Comparison of ENCODE assay signal across 1 cellular context in genomic region chr1:14435368-14436023, GRCh38.
TF ChIP-seq lines count a peak whose summit lies in the region.

No MANE protein-coding gene starts in this region.

TF ChIP-seq in K562, 482 proteins besides CTCF, POLR2A, EP300 and RAD21 (continued from another document and continues in another):
- TF ChIP-seq, protein P1, sequence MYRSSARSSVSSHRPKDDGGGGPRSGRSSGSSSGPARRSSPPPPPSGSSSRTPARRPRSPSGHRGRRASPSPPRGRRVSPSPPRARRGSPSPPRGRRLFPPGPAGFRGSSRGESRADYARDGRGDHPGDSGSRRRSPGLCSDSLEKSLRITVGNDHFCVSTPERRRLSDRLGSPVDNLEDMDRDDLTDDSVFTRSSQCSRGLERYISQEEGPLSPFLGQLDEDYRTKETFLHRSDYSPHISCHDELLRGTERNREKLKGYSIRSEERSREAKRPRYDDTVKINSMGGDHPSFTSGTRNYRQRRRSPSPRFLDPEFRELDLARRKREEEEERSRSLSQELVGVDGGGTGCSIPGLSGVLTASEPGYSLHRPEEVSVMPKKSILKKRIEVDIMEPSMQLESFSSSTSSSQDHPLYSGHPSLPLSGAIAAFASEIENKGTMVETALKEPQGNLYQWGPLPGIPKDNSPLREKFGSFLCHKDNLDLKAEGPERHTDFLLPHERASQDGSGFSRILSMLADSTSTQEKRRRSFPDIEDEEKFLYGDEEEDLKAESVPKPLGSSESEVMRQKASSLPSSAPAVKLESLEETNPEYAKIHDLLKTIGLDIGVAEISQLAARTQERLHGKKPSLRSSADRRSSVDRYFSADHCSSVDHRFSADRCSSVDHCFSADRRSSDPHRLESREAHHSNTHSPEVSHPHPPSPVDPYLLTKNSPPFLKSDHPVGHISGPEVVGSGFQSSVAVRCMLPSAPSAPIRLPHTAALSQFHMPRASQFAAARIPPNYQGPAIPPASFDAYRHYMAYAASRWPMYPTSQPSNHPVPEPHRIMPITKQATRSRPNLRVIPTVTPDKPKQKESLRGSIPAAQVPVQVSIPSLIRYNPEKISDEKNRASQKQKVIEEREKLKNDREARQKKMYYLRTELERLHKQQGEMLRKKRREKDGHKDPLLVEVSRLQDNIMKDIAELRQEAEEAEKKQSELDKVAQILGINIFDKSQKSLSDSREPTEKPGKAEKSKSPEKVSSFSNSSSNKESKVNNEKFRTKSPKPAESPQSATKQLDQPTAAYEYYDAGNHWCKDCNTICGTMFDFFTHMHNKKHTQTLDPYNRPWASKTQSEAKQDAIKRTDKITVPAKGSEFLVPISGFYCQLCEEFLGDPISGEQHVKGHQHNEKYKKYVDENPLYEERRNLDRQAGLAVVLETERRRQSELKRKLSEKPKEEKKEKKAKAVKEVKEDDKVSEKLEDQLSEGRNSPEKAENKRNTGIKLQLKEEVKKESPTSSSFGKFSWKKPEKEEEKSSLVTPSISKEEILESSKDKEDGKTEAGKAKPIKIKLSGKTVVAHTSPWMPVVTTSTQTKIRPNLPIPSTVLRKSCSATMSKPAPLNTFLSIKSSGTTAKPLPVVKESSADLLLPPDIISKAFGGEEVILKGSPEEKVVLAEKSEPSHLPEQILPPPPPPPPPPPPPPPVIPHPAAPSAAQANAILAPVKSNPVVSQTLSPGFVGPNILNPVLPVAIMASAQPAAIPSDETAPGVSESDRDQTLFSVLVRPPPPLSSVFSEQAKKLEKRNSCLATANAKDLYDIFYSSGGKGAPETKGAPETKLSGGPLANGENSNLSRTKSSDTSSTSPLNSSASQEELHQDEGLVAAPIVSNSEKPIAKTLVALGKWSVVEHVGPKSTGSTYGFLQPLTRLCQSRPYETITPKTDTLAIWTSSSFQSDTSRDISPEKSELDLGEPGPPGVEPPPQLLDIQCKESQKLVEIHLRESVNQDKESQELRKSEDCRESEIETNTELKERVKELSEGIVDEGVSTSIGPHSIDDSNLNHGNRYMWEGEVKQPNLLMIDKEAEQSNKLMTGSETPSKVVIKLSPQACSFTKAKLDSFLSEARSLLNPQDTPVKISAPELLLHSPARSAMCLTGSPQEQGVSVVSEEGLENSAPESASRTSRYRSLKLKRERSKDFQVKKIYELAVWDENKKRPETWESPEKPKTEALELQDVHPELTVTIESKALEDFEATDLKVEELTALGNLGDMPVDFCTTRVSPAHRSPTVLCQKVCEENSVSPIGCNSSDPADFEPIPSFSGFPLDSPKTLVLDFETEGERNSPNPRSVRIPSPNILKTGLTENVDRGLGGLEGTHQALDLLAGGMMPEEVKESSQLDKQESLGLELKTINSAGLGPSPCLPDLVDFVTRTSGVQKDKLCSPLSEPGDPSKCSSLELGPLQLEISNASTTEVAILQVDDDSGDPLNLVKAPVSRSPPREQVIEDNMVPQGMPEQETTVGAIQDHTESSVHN (IDR thresholded peaks at IDR 0.05; ENCODE audit: borderline replicate concordance in 1 of 2, low read depth in 1 of 2): peak in 1 of 2 experiments; percentile 33; a peak in 1 of 4 replicates
- TF ChIP-seq U2AF1 (optimal IDR thresholded peaks at IDR 0.05; ENCODE audit: low read depth, low read length) (no peak), HDAC2 (IDR thresholded peaks at IDR 0.05) (peak; percentile 90), SRSF9 (IDR thresholded peaks at IDR 0.05; ENCODE audit: borderline replicate concordance, low read depth, low read length) (no peak), CBX1 (IDR thresholded peaks at IDR 0.05; ENCODE audit: low read depth) (no peak; the same call in 1 of the 2 replicates), ELF4 (CRISPR knock-in tag; IDR thresholded peaks at IDR 0.05) (peak; percentile 80; the same call in 1 of the 2 replicates), TCF3 (CRISPR knock-in tag; IDR thresholded peaks at IDR 0.05) (peak; percentile 94), FOXM1 (IDR thresholded peaks at IDR 0.05; ENCODE audit: low read depth) (peak; percentile 63; the same call in 1 of the 2 replicates), FOXM1 (CRISPR knock-in tag; IDR thresholded peaks at IDR 0.05; ENCODE audit: low read depth) (no peak), FOXK2 (conservative IDR thresholded peaks at IDR 0.05 in 1 of 2, IDR thresholded peaks at IDR 0.05 in 1 of 2; ENCODE audit: low read depth in 2 of 2) (peak; percentile 61 to 75; a peak in 3 of 4 replicates), ZNF324 (CRISPR knock-in tag; IDR thresholded peaks at IDR 0.05) (0 out of 2 replicates have a peak, but pooled peaks have one; percentile 30), ZKSCAN1 (IDR thresholded peaks at IDR 0.05; ENCODE audit: low read depth, low read length) (0 out of 2 replicates have a peak, but pooled peaks have one; percentile 13), KDM1A (IDR thresholded peaks at IDR 0.05) (peak; percentile 93), ZNF24 (IDR thresholded peaks at IDR 0.05) (no peak), HLTF (IDR thresholded peaks at IDR 0.05) (peak; percentile 43; the same call in 1 of the 2 replicates), BHLHE40 (IDR thresholded peaks at IDR 0.05; ENCODE audit: low read length) (0 out of 2 replicates have a peak, but pooled peaks have one; percentile 18), FOS (IDR thresholded peaks at IDR 0.05; ENCODE audit: extremely low read depth, insufficient read length) (no peak), ZNF75A (CRISPR knock-in tag; IDR thresholded peaks at IDR 0.05) (no peak), RBM15 (IDR thresholded peaks at IDR 0.05; ENCODE audit: insufficient read depth, low read length) (no peak), SFPQ (IDR thresholded peaks at IDR 0.05; ENCODE audit: low read depth, low read length) (no peak), ZNF830 (CRISPR knock-in tag; IDR thresholded peaks at IDR 0.05) (no peak), XRCC5 (IDR thresholded peaks at IDR 0.05; ENCODE audit: low read depth, low read length) (peak; percentile 73; the same call in 1 of the 2 replicates), GATAD2B (IDR thresholded peaks at IDR 0.05; ENCODE audit: borderline replicate concordance) (no peak), ZNF785 (CRISPR knock-in tag; IDR thresholded peaks at IDR 0.05) (no peak), MBD2 (IDR thresholded peaks at IDR 0.05; ENCODE audit: borderline replicate concordance, low read depth) (0 out of 2 replicates have a peak, but pooled peaks have one; percentile 61), HNRNPLL (IDR thresholded peaks at IDR 0.05; ENCODE audit: low read depth, low read length, poor library complexity, severe bottlenecking) (no peak), ZNF398 (CRISPR knock-in tag; IDR thresholded peaks at IDR 0.05) (no peak), TAF15 (IDR thresholded peaks at IDR 0.05; ENCODE audit: low read depth, low read length) (no peak), ZNF3 (CRISPR knock-in tag; IDR thresholded peaks at IDR 0.05) (no peak), RBBP5 (IDR thresholded peaks at IDR 0.05; ENCODE audit: borderline replicate concordance, insufficient read depth, low read length, poor library complexity, severe bottlenecking) (peak; percentile 51), TAL1 (IDR thresholded peaks at IDR 0.05) (peak; percentile 81), SNRNP70 (optimal IDR thresholded peaks at IDR 0.05; ENCODE audit: low read depth, low read length) (no peak), ETV5 (CRISPR knock-in tag; IDR thresholded peaks at IDR 0.05; ENCODE audit: low read depth) (peak; percentile 61), BRF1 (IDR thresholded peaks at IDR 0.05; ENCODE audit: borderline replicate concordance, extremely low read depth, insufficient read length) (no peak)
- TF ChIP-seq, protein P2, sequence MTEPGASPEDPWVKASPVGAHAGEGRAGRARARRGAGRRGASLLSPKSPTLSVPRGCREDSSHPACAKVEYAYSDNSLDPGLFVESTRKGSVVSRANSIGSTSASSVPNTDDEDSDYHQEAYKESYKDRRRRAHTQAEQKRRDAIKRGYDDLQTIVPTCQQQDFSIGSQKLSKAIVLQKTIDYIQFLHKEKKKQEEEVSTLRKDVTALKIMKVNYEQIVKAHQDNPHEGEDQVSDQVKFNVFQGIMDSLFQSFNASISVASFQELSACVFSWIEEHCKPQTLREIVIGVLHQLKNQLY (CRISPR knock-in tag; conservative IDR thresholded peaks at IDR 0.05): no peak
- TF ChIP-seq, protein P3, sequence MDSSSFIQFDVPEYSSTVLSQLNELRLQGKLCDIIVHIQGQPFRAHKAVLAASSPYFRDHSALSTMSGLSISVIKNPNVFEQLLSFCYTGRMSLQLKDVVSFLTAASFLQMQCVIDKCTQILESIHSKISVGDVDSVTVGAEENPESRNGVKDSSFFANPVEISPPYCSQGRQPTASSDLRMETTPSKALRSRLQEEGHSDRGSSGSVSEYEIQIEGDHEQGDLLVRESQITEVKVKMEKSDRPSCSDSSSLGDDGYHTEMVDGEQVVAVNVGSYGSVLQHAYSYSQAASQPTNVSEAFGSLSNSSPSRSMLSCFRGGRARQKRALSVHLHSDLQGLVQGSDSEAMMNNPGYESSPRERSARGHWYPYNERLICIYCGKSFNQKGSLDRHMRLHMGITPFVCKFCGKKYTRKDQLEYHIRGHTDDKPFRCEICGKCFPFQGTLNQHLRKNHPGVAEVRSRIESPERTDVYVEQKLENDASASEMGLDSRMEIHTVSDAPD (CRISPR knock-in tag; IDR thresholded peaks at IDR 0.05): 0 out of 2 replicates have a peak, but pooled peaks have one; percentile 11
- TF ChIP-seq, protein P4, sequence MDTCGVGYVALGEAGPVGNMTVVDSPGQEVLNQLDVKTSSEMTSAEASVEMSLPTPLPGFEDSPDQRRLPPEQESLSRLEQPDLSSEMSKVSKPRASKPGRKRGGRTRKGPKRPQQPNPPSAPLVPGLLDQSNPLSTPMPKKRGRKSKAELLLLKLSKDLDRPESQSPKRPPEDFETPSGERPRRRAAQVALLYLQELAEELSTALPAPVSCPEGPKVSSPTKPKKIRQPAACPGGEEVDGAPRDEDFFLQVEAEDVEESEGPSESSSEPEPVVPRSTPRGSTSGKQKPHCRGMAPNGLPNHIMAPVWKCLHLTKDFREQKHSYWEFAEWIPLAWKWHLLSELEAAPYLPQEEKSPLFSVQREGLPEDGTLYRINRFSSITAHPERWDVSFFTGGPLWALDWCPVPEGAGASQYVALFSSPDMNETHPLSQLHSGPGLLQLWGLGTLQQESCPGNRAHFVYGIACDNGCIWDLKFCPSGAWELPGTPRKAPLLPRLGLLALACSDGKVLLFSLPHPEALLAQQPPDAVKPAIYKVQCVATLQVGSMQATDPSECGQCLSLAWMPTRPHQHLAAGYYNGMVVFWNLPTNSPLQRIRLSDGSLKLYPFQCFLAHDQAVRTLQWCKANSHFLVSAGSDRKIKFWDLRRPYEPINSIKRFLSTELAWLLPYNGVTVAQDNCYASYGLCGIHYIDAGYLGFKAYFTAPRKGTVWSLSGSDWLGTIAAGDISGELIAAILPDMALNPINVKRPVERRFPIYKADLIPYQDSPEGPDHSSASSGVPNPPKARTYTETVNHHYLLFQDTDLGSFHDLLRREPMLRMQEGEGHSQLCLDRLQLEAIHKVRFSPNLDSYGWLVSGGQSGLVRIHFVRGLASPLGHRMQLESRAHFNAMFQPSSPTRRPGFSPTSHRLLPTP (IDR thresholded peaks at IDR 0.05; ENCODE audit: borderline replicate concordance, extremely low read depth, insufficient read length): no peak
- TF ChIP-seq, protein P5, sequence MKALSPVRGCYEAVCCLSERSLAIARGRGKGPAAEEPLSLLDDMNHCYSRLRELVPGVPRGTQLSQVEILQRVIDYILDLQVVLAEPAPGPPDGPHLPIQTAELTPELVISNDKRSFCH (CRISPR knock-in tag; IDR thresholded peaks at IDR 0.05): no peak
- TF ChIP-seq, protein P5 (tag; IDR thresholded peaks at IDR 0.05): peak; percentile 88
- TF ChIP-seq, protein P6, sequence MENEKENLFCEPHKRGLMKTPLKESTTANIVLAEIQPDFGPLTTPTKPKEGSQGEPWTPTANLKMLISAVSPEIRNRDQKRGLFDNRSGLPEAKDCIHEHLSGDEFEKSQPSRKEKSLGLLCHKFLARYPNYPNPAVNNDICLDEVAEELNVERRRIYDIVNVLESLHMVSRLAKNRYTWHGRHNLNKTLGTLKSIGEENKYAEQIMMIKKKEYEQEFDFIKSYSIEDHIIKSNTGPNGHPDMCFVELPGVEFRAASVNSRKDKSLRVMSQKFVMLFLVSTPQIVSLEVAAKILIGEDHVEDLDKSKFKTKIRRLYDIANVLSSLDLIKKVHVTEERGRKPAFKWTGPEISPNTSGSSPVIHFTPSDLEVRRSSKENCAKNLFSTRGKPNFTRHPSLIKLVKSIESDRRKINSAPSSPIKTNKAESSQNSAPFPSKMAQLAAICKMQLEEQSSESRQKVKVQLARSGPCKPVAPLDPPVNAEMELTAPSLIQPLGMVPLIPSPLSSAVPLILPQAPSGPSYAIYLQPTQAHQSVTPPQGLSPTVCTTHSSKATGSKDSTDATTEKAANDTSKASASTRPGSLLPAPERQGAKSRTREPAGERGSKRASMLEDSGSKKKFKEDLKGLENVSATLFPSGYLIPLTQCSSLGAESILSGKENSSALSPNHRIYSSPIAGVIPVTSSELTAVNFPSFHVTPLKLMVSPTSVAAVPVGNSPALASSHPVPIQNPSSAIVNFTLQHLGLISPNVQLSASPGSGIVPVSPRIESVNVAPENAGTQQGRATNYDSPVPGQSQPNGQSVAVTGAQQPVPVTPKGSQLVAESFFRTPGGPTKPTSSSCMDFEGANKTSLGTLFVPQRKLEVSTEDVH (IDR thresholded peaks at IDR 0.05; ENCODE audit: low read depth, partially characterized antibody): no peak
